Comparison of ENCODE assay signal across 11 cellular contexts in genomic region chr1:16144325-16145029, GRCh38. TPM values are rescaled to one million over a fixed set of nuclear protein-coding genes. Genes with fewer than 3 reads are reported as not detected.
DNase-seq lines count a peak whose midpoint lies in the region; ATAC-seq and TF ChIP-seq lines count a peak whose summit lies in the region.
"Had no signal": no experiment of that assay in that cellular context is flagged by ENCODE, and none has a peak within 500 bp of the region (broad histone marks: within the 10 kb centered on the region; RNA-seq: fewer than 3 reads in every experiment).

No MANE protein-coding gene starts in this region.

- TF ChIP-seq RAD21 in liver (IDR thresholded peaks at IDR 0.05), result no peak

- H3K36me3 Mint-ChIP-seq in HFFc6 (ENCODE audit: low read depth), result peaks cover 46% of the 10 kb centered on the region

- TF ChIP-seq POLR2A in stomach (IDR thresholded peaks at IDR 0.05), result no peak
- TF ChIP-seq POLR2A in testis (IDR thresholded peaks at IDR 0.05), result no peak

- H3K4me1 ChIP-seq in liver (ENCODE audit: control insufficient read depth in 4 of 4, insufficient read depth in 4 of 4, low read length in 3 of 4) (peaks cover 18 to 57% (median 48%) of the 10 kb centered on the region in 4 donors), stomach (peaks cover 67 to 92% (median 74%) of the 10 kb centered on the region in 4 donors), testis (peaks cover 63% of the 10 kb centered on the region)

- DNase-seq in HFFc6 (no peak), astrocyte of the cerebellum (ENCODE audit: low read depth) (no peak), stomach (no peak), DMS53 (lab: John Stamatoyannopoulos, UW) (no peak), testis (no peak), C1 segment of cervical spinal cord (lab: John Stamatoyannopoulos, UW) (no peak)
- DNase-seq: activated CD4-positive, alpha-beta T cell treated with anti-CD3 and anti-CD28 coated beads, Interleukin-2, amount 50 U/mL, for 4 hours; NCI-H2227 treated with DMSO at 0.1 percent for 48 hours; stimulated activated CD4-positive, alpha-beta T cell treated with anti-CD3 and anti-CD28 coated beads, Interleukin-4, amount 100 ng/mL, for 4 hours had no signal

- peak overlapping the region; percentile 85 to 91 for H3K27ac ChIP-seq in liver (ENCODE audit: low read depth in 1 of 2, low read length in 2 of 2)
- peak overlapping the region; percentile 85 to 97 (median 89) for H3K27ac ChIP-seq in stomach
- peak overlapping the region in 1 of 2 donors; percentile 23 for H3K27ac ChIP-seq in testis

- ATAC-seq in HG02884 (IDR thresholded peaks at IDR 0.05; ENCODE audit: unreplicated experiment), result no peak

- peak overlapping the region in 1 of 2 donors; percentile 46 for H3K9ac ChIP-seq in liver (ENCODE audit: low read depth in 1 of 2, low read length in 2 of 2)

- intact Hi-C loops in stomach (cut with DNase I; ENCODE audit: low total_unique reads), result no loop called here
- intact Hi-C loops in testis (cut with DNase I; ENCODE audit: low total_unique reads), result no loop called here

- no peaks in the 10 kb centered on the region for H3K9me3 Mint-ChIP-seq in HFFc6

- H3K9me3 ChIP-seq in liver (ENCODE audit: control insufficient read depth in 4 of 4, low read length in 3 of 4), result no peaks in the 10 kb centered on the region
- no peaks in the 10 kb centered on the region for H3K9me3 ChIP-seq in stomach
- no peaks in the 10 kb centered on the region for H3K9me3 ChIP-seq in testis

- no peak for TF ChIP-seq CTCF in HFFc6 (IDR thresholded peaks at IDR 0.05)
- no peak for TF ChIP-seq CTCF in astrocyte of the cerebellum (IDR thresholded peaks at IDR 0.05; ENCODE audit: low read depth, low read length, missing control alignments)
- TF ChIP-seq CTCF in liver (IDR thresholded peaks at IDR 0.05; ENCODE audit: low read depth, low read length, missing input control), result no peak
- no peak for TF ChIP-seq CTCF in stomach (IDR thresholded peaks at IDR 0.05)
- no peak for TF ChIP-seq CTCF in testis (IDR thresholded peaks at IDR 0.05)

- 39% methylated on average over 8 of the region's 8 CpGs for WGBS in liver
- 25 to 58% (median 34%) methylated on average over 8 of the region's 8 CpGs for WGBS in stomach, 5 donors
- 64 to 71% methylated on average over 3 to 8 of the region's 8 CpGs for WGBS in testis, 2 donors

- peaks cover 7% of the 10 kb centered on the region for H3K27me3 Mint-ChIP-seq in HFFc6 (ENCODE audit: insufficient read depth)

- H3K27ac Mint-ChIP-seq in HFFc6, result peak overlapping the region; percentile 98

- H3K27me3 ChIP-seq in liver (ENCODE audit: control insufficient read depth in 4 of 4, insufficient read depth in 4 of 4, low read length in 3 of 4) (no peaks in the 10 kb centered on the region), stomach (no peaks in the 10 kb centered on the region), testis (no peaks in the 10 kb centered on the region)

- no peak for TF ChIP-seq EP300 in stomach (IDR thresholded peaks at IDR 0.05)

- H3K4me1 Mint-ChIP-seq in HFFc6 (ENCODE audit: low read depth), result peaks cover 99% of the 10 kb centered on the region

- in situ Hi-C loops in astrocyte of the cerebellum (cut with HindIII; ENCODE audit: low sequenced_read_pairs), result no loop called here

- H3K4me3 ChIP-seq in astrocyte of the cerebellum (ENCODE audit: low read depth, low read length), result peak overlapping the region; percentile 25
- H3K4me3 ChIP-seq in liver (ENCODE audit: low read depth in 1 of 3, low read length in 3 of 3), result peak overlapping the region in 2 of 3 donors; percentile 28 to 49
- H3K4me3 ChIP-seq in stomach, result peak overlapping the region in 3 of 4 donors; percentile 29 to 42 (median 34)
- H3K4me3 ChIP-seq in testis, result no peak overlapping the region

- H3K36me3 ChIP-seq in liver (ENCODE audit: control insufficient read depth in 4 of 4, insufficient read depth in 3 of 4, low read depth in 1 of 4, low read length in 3 of 4) (peaks cover 6 to 20% (median 9%) of the 10 kb centered on the region in 4 donors), stomach (peaks cover 9 to 34% (median 22%) of the 10 kb centered on the region in 4 donors), testis (ENCODE audit: low read depth, missing control alignments) (no peaks in the 10 kb centered on the region)

- H3K4me3 Mint-ChIP-seq in HFFc6, result peak overlapping the region; percentile 74

TF ChIP-seq in liver, 16 proteins besides CTCF, POLR2A, EP300 and RAD21:
- TF ChIP-seq, protein P1, sequence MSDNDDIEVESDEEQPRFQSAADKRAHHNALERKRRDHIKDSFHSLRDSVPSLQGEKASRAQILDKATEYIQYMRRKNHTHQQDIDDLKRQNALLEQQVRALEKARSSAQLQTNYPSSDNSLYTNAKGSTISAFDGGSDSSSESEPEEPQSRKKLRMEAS (IDR thresholded peaks at IDR 0.05), result no peak
- TF ChIP-seq RXRA (IDR thresholded peaks at IDR 0.05) (no peak), HNF4G (IDR thresholded peaks at IDR 0.05) (no peak)

RNA-seq across cellular contexts. Expression of gene EPHA2, which starts 11.4 kb away (rescaled TPM):
- total RNA-seq in HFFc6 (2021; fragmentation: NEBNext Ultra II Directional; extraction: Animal tissue kit (Norgen Biotek cat#: 25700)), result 100 to 1,000 TPM in 1 of 6 experiments, 10 to 100 TPM in 5; 77.3 to 106 (median 81.2) TPM
- total RNA-seq in liver (10 to 100 TPM in 1 of 2 donors, 1 to 10 TPM in 1; 5.8 to 11.1 TPM), stomach (100 to 1,000 TPM in 1 of 5 donors, 10 to 100 TPM in 3, 1 to 10 TPM in 1; 6.7 to 200 (median 42.7) TPM), testis (10 to 100 TPM in 1 of 2 donors, 1 to 10 TPM in 1; 5.7 to 14.1 TPM)
- polyA plus RNA-seq in liver (1 to 10 TPM; 2.9 to 7.9 TPM), stomach (10 to 100 TPM in 2 of 3 donors, 1 to 10 TPM in 1; 4.6 to 30.4 (median 11.0) TPM), testis (ENCODE audit: insufficient read depth, low read depth, low replicate concordance) (5.1 TPM)

Comparison
In these comparisons a context has a peak if more than half of its experiments do, and no peak if none do; other contexts are left out.
1. H3K4me3 ChIP-seq: peak in astrocyte of the cerebellum (single experiment), liver (2 of 3) and stomach (3 of 4); none in testis (0 of 2).